Comparison of ENCODE assay signal across 1 cellular context in the genomic region with DNA sequence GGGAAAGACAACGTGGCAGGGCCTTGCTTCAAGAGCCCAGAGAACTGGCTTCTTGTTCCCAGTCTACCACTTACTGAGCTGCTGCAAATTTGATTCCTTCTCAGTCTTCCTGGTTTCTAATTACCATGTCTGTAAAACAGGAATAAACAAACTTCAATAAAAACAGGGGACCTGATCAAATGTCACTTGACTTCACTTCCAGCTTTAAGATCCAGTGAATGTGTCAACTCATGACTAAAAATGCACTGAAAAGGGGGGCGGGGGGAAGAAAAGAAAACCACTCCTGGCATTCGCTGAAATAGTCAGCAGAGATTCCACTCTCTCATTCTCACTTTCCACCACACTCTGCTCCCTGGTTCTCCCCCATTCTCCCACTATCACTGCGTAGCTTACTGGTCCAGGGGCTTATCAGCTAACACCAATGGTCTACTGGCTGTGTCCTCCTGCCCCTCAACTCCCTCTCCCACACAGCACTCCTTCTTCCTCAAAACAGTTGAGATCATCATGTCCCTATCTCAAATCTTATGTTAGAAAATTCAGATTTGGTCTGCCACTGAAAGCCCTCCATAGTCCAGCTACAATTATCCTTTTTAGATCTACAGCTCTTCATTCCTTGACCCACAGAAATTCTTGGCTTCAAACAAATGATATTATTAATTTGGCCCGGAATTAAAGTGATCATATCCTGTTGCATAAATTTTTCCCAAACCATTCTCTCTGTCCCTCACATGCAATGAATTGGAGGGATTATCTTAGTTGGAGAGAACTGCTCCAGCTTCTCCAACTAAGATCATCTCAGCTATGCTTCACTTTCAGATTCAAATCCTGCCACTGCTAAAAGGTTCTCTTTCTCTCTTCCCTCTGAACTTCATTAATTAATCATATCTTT.
TF ChIP-seq lines count a peak whose summit lies in the region.

No MANE protein-coding gene starts in this region.

TF ChIP-seq in GM12878, 131 proteins besides CTCF, POLR2A, EP300 and RAD21 (continued from another document):
- TF ChIP-seq, protein P1, sequence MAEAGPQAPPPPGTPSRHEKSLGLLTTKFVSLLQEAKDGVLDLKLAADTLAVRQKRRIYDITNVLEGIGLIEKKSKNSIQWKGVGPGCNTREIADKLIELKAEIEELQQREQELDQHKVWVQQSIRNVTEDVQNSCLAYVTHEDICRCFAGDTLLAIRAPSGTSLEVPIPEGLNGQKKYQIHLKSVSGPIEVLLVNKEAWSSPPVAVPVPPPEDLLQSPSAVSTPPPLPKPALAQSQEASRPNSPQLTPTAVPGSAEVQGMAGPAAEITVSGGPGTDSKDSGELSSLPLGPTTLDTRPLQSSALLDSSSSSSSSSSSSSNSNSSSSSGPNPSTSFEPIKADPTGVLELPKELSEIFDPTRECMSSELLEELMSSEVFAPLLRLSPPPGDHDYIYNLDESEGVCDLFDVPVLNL (IDR thresholded peaks at IDR 0.05; ENCODE audit: low read depth, low read length), result no peak
- TF ChIP-seq NRF1 (conservative IDR thresholded peaks at IDR 0.05; ENCODE audit: low read depth, low read length) (no peak), CBX5 (IDR thresholded peaks at IDR 0.05; ENCODE audit: low read depth) (no peak), CEBPB (IDR thresholded peaks at IDR 0.05; ENCODE audit: borderline replicate concordance in 1 of 2, low read depth in 2 of 2, low read length in 2 of 2) (no peak), IKZF2 (IDR thresholded peaks at IDR 0.05) (peak; percentile 61 to 62; a peak in 3 of 4 replicates), HDAC2 (IDR thresholded peaks at IDR 0.05) (no peak), BHLHE40 (IDR thresholded peaks at IDR 0.05; ENCODE audit: borderline replicate concordance in 1 of 2, low read depth in 2 of 2, low read length in 1 of 2) (0 out of 4 replicates have a peak, but pooled peaks of 1 of the 2 experiments have one; percentile 3), DPF2 (IDR thresholded peaks at IDR 0.05) (peak; percentile 34; the same call in 1 of the 2 replicates), EED (IDR thresholded peaks at IDR 0.05; ENCODE audit: low read depth) (no peak)
- TF ChIP-seq, protein P2, sequence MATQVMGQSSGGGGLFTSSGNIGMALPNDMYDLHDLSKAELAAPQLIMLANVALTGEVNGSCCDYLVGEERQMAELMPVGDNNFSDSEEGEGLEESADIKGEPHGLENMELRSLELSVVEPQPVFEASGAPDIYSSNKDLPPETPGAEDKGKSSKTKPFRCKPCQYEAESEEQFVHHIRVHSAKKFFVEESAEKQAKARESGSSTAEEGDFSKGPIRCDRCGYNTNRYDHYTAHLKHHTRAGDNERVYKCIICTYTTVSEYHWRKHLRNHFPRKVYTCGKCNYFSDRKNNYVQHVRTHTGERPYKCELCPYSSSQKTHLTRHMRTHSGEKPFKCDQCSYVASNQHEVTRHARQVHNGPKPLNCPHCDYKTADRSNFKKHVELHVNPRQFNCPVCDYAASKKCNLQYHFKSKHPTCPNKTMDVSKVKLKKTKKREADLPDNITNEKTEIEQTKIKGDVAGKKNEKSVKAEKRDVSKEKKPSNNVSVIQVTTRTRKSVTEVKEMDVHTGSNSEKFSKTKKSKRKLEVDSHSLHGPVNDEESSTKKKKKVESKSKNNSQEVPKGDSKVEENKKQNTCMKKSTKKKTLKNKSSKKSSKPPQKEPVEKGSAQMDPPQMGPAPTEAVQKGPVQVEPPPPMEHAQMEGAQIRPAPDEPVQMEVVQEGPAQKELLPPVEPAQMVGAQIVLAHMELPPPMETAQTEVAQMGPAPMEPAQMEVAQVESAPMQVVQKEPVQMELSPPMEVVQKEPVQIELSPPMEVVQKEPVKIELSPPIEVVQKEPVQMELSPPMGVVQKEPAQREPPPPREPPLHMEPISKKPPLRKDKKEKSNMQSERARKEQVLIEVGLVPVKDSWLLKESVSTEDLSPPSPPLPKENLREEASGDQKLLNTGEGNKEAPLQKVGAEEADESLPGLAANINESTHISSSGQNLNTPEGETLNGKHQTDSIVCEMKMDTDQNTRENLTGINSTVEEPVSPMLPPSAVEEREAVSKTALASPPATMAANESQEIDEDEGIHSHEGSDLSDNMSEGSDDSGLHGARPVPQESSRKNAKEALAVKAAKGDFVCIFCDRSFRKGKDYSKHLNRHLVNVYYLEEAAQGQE (IDR thresholded peaks at IDR 0.05; ENCODE audit: low read depth, low read length), result no peak
- TF ChIP-seq, protein P3, sequence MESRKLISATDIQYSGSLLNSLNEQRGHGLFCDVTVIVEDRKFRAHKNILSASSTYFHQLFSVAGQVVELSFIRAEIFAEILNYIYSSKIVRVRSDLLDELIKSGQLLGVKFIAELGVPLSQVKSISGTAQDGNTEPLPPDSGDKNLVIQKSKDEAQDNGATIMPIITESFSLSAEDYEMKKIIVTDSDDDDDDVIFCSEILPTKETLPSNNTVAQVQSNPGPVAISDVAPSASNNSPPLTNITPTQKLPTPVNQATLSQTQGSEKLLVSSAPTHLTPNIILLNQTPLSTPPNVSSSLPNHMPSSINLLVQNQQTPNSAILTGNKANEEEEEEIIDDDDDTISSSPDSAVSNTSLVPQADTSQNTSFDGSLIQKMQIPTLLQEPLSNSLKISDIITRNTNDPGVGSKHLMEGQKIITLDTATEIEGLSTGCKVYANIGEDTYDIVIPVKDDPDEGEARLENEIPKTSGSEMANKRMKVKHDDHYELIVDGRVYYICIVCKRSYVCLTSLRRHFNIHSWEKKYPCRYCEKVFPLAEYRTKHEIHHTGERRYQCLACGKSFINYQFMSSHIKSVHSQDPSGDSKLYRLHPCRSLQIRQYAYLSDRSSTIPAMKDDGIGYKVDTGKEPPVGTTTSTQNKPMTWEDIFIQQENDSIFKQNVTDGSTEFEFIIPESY (IDR thresholded peaks at IDR 0.05), result no peak
- TF ChIP-seq, protein P4, sequence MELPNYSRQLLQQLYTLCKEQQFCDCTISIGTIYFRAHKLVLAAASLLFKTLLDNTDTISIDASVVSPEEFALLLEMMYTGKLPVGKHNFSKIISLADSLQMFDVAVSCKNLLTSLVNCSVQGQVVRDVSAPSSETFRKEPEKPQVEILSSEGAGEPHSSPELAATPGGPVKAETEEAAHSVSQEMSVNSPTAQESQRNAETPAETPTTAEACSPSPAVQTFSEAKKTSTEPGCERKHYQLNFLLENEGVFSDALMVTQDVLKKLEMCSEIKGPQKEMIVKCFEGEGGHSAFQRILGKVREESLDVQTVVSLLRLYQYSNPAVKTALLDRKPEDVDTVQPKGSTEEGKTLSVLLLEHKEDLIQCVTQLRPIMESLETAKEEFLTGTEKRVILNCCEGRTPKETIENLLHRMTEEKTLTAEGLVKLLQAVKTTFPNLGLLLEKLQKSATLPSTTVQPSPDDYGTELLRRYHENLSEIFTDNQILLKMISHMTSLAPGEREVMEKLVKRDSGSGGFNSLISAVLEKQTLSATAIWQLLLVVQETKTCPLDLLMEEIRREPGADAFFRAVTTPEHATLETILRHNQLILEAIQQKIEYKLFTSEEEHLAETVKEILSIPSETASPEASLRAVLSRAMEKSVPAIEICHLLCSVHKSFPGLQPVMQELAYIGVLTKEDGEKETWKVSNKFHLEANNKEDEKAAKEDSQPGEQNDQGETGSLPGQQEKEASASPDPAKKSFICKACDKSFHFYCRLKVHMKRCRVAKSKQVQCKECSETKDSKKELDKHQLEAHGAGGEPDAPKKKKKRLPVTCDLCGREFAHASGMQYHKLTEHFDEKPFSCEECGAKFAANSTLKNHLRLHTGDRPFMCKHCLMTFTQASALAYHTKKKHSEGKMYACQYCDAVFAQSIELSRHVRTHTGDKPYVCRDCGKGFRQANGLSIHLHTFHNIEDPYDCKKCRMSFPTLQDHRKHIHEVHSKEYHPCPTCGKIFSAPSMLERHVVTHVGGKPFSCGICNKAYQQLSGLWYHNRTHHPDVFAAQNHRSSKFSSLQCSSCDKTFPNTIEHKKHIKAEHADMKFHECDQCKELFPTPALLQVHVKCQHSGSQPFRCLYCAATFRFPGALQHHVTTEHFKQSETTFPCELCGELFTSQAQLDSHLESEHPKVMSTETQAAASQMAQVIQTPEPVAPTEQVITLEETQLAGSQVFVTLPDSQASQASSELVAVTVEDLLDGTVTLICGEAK (IDR thresholded peaks at IDR 0.05; ENCODE audit: borderline replicate concordance), result no peak
TF ChIP-seq in GM12878: peak in this region for 4.
